ENCODE assay signal across 1 cellular context in genomic region chr4:11073621-11074051, GRCh38.
TF ChIP-seq lines count a peak whose summit lies in the region.

No MANE protein-coding gene starts in this region.

TF ChIP-seq in H1, 55 proteins besides CTCF, POLR2A, EP300 and RAD21:
- TF ChIP-seq ASH2L (IDR thresholded peaks at IDR 0.05; ENCODE audit: low read length) (no peak), EGR1 (IDR thresholded peaks at IDR 0.05; ENCODE audit: borderline replicate concordance, low read depth, low read length) (no peak), CBX8 (IDR thresholded peaks at IDR 0.05; ENCODE audit: borderline replicate concordance, low read depth, low read length) (no peak), JUND (IDR thresholded peaks at IDR 0.05; ENCODE audit: low read length) (no peak), SRF (IDR thresholded peaks at IDR 0.05; ENCODE audit: low read depth, low read length) (no peak), RBBP5 (IDR thresholded peaks at IDR 0.05; ENCODE audit: borderline replicate concordance, low read depth, low read length) (no peak), CBX5 (IDR thresholded peaks at IDR 0.05; ENCODE audit: low read depth, low read length) (no peak), EZH2 (IDR thresholded peaks at IDR 0.05; ENCODE audit: low read depth, low read length, severe bottlenecking) (no peak), HDAC6 (IDR thresholded peaks at IDR 0.05; ENCODE audit: low read depth, low read length) (no peak)
